Comparison of ENCODE assay signal across 25 cellular contexts in the genomic region with DNA sequence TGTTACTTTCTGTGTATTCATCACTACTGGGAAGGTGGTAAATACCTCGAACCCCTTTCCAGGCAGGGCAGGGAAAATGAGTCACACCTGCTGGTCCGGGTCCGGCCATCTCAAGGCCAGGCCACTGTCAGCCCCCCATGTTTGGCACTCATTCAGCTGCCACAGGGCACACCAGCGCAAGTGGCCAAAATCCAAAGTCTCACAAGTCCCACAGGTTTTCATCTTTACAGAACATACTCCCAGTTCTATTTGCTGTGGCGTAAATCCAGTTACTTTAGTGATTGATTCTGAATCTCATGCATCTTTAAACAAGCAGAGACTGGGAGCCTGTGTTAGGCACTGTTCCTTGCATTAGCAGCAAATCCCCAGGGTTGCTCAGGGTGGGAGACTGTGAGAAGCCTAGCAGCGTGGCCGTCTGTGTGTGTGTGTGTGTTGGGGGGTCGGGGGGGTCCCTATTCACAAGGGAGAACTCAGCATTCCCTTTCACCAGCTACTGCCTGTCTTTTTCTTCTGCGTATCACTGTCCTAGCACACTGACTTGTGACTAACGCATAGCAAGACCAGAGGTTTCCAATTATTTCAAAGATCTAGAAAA. TPM values are rescaled to one million over a fixed set of nuclear protein-coding genes. Genes with fewer than 3 reads are reported as not detected.
DNase-seq lines count a peak whose midpoint lies in the region; FAIRE-seq and TF ChIP-seq lines count a peak whose summit lies in the region.
"Had no signal": no experiment of that assay in that cellular context is flagged by ENCODE, and none has a peak within 500 bp of the region (broad histone marks: within the 10 kb centered on the region; RNA-seq: fewer than 3 reads in every experiment).

No MANE protein-coding gene starts in this region.

- peaks cover 8% of the 10 kb centered on the region; the same call in 1 of the 2 replicates for H3F3A ChIP-seq in GM23248 (ENCODE audit: insufficient read depth)

- H2AFZ ChIP-seq in GM23248 = no peak overlapping the region

- H3K9me3 ChIP-seq in esophagus squamous epithelium (no peaks in the 10 kb centered on the region), prostate gland (no peaks in the 10 kb centered on the region), GM23248 (ENCODE audit: low read depth) (no peaks in the 10 kb centered on the region)
- H3K9me3 ChIP-seq: BE2C, right atrium auricular region, SJSA1, tibial artery had no signal

- TF ChIP-seq POLR2A in esophagus squamous epithelium (IDR thresholded peaks at IDR 0.05) (no peak), prostate gland (IDR thresholded peaks at IDR 0.05) (no peak), H54 (IDR thresholded peaks at IDR 0.05; ENCODE audit: low read depth, low read length) (no peak)

- no peak overlapping the region for H3K4me2 ChIP-seq in GM23248 (ENCODE audit: unreplicated experiment)

- TF ChIP-seq CTCF in esophagus squamous epithelium (IDR thresholded peaks at IDR 0.05) (no peak), prostate gland (IDR thresholded peaks at IDR 0.05) (no peak)

- H3K27me3 ChIP-seq in esophagus squamous epithelium (no peaks in the 10 kb centered on the region), prostate gland (replicated peaks; ENCODE audit: insufficient read depth) (no peaks in the 10 kb centered on the region), GM23248 (replicated peaks; ENCODE audit: insufficient read depth) (peaks cover 8% of the 10 kb centered on the region; the same call in 1 of the 2 replicates)
- H3K27me3 ChIP-seq: BE2C, foreskin keratinocyte, right atrium auricular region, SJSA1 had no signal

- WGBS in esophagus squamous epithelium, 2 donors = 36 to 42% methylated on average over 7 to 10 of the region's 10 CpGs
- 47% methylated on average over 10 of the region's 10 CpGs for WGBS in prostate gland
- WGBS in GM23248 (ENCODE audit: low coverage in 1 of 2, low lambda C conversion rate in 2 of 2, missing lambda C conversion rate in 2 of 2), 2 experiments = 87 to 92% methylated on average over 10 of the region's 10 CpGs

- intact Hi-C loops in esophagus squamous epithelium (cut with DNase I) = no loop called here
- intact Hi-C loops in prostate gland (cut with DNase I) = no loop called here

- no peak overlapping the region for H3K9ac ChIP-seq in GM23248

- H3K4me3 ChIP-seq in esophagus squamous epithelium (no peak overlapping the region), prostate gland (no peak overlapping the region), GM23248 (no peak overlapping the region)
- H3K4me3 ChIP-seq: coronary artery, right atrium auricular region, SJSA1, tibial artery had no signal

- no peaks in the 10 kb centered on the region for H4K20me1 ChIP-seq in GM23248 (ENCODE audit: insufficient read depth)

- peaks cover 24 to 90% (median 51%) of the 10 kb centered on the region in 3 donors for H3K4me1 ChIP-seq in esophagus squamous epithelium
- peaks cover 6% of the 10 kb centered on the region for H3K4me1 ChIP-seq in prostate gland (replicated peaks)
- H3K4me1 ChIP-seq in GM23248 (ENCODE audit: insufficient read depth) = peaks cover 23% of the 10 kb centered on the region
- H3K4me1 ChIP-seq: BE2C had no signal

- in situ Hi-C loops in GM23248 (cut with MboI) = no loop called here

- H3K27ac ChIP-seq in esophagus squamous epithelium (peak overlapping the region; percentile 76 to 91 (median 88)), prostate gland (peak overlapping the region; percentile 73 to 84), GM23248 (no peak overlapping the region)
- H3K27ac ChIP-seq: 22Rv1, coronary artery, foreskin keratinocyte, SJSA1 had no signal

- DNase-seq in NCI-H82 (lab: John Stamatoyannopoulos, UW) = peak; percentile 56
- DNase-seq in NCI-H82 treated with DMSO at 0.1 percent for 48 hours (lab: John Stamatoyannopoulos, UW; ENCODE audit: unreplicated experiment) = no peak
- DNase-seq in esophagus squamous epithelium (lab: John Stamatoyannopoulos, UW) = no peak
- DNase-seq in prostate gland (ENCODE audit: low spot score) = peak; percentile 63
- no peak for DNase-seq in iPS-NIHi7 (ENCODE audit: extremely low spot score)
- DNase-seq in NCI-H187 (lab: John Stamatoyannopoulos, UW) = no peak
- no peak for DNase-seq in H54 (ENCODE audit: insufficient read length, low spot score)
- no peak for DNase-seq in GM23248
- DNase-seq: activated CD4-positive, CD25-positive, alpha-beta regulatory T cell; activated T-cell treated with anti-CD3 and anti-CD28 coated beads, Interleukin-2, amount 50 U/mL, for 72 hours; BE2C; foreskin keratinocyte; H9; NCI-H69; stimulated activated CD4-positive, alpha-beta T cell treated with anti-CD3 and anti-CD28 coated beads, Interleukin-15, amount 100 ng/mL, for 24 hours; T-helper 2 cell; tibial artery had no signal

- no peak for FAIRE-seq in H54 (lab: Jason Lieb, UNC)
- FAIRE-seq: endothelial cell of umbilical vein had no signal

- no peaks in the 10 kb centered on the region for H3K36me3 ChIP-seq in esophagus squamous epithelium
- no peaks in the 10 kb centered on the region for H3K36me3 ChIP-seq in prostate gland
- no peaks in the 10 kb centered on the region for H3K36me3 ChIP-seq in GM23248 (ENCODE audit: low read depth)
- H3K36me3 ChIP-seq: BE2C, right atrium auricular region, SJSA1, tibial artery had no signal

- H3K79me2 ChIP-seq in GM23248 (ENCODE audit: insufficient read depth) = no peaks in the 10 kb centered on the region

- no peaks in the 10 kb centered on the region for H3K9me2 ChIP-seq in GM23248 (ENCODE audit: insufficient read depth)

RNA-seq across cellular contexts. Expression of a gene that starts 1.1 kb away (rescaled TPM):
- total RNA-seq in esophagus squamous epithelium (1 to 10 TPM; 1.9 to 7.1 (median 4.2) TPM), prostate gland (10 to 100 TPM; 25.4 to 55.0 TPM)
- 0.54 TPM in 1 of 2 replicates, not detected in the other for total RNA-seq in GM23248 (2014; rRNA removed; shearing (Covaris generic))
- 0.25 and 0.29 TPM in 2 replicates for polyA plus RNA-seq in GM23248 (2016; fragmentation: Nextera tagmentation; extraction: Ambion mirVana)
- total RNA-seq: activated T-cell treated with anti-CD3 and anti-CD28 coated beads, Interleukin-2, amount 50 U/mL, for 72 hours; endothelial cell of umbilical vein; H9; kidney epithelial cell; SJSA1 had no signal
- polyA plus RNA-seq: endothelial cell of umbilical vein, neural cell had no signal

RNA-seq across cellular contexts. Expression of a gene that starts 44.3 kb away (rescaled TPM):
- under 1 TPM in 1 of 4 donors, not detected in 3; 0.38 TPM for total RNA-seq in esophagus squamous epithelium
- total RNA-seq in prostate gland = not detected
- total RNA-seq in GM23248 (2014; rRNA removed; shearing (Covaris generic)) = not detected in 2 replicates
- not detected in 2 replicates for polyA plus RNA-seq in GM23248 (2016; fragmentation: Nextera tagmentation; extraction: Ambion mirVana)
- total RNA-seq: endothelial cell of umbilical vein, foreskin keratinocyte, H9, kidney epithelial cell, LHCN-M2, right atrium auricular region, SJSA1 had no signal
- polyA plus RNA-seq: endothelial cell of umbilical vein, foreskin keratinocyte, neural cell had no signal

RNA-seq across cellular contexts. Expression of a gene that starts 58.4 kb away (rescaled TPM):
- 10 to 100 TPM; 28.5 to 57.4 (median 30.2) TPM for total RNA-seq in esophagus squamous epithelium
- total RNA-seq in prostate gland = 10 to 100 TPM in 1 of 2 donors, 1 to 10 TPM in 1; 5.6 to 10.7 TPM
- 1.7 and 3.3 TPM in 2 replicates for total RNA-seq in GM23248 (2014; rRNA removed; shearing (Covaris generic))
- polyA plus RNA-seq in GM23248 (2016; fragmentation: Nextera tagmentation; extraction: Ambion mirVana) = 2.6 and 2.7 TPM in 2 replicates
- polyA plus RNA-seq: neural cell had no signal

Comparison
In these comparisons a context has a peak if more than half of its experiments do, and no peak if none do; other contexts are left out.
1. DNase-seq: peak in NCI-H82 (single experiment) and prostate gland (single experiment); none in NCI-H82 treated with DMSO at 0.1 percent for 48 hours (single experiment), esophagus squamous epithelium (single experiment), iPS-NIHi7 (single experiment), NCI-H187 (0 of 2), H54 (single experiment) and GM23248 (single experiment).